Comparison of ENCODE assay signal across 7 cellular contexts in genomic region chr3:198139513-198140167, GRCh38.
DNase-seq lines count a peak whose midpoint lies in the region; ATAC-seq, FAIRE-seq and TF ChIP-seq lines count a peak whose summit lies in the region.
"Not testable (repeated sequence)": the region's sequence is repeated elsewhere in the genome, so short reads cannot be mapped to it uniquely, and the experiment has no call there.

No MANE protein-coding gene starts in this region.

- RAD21 ChIA-PET in HCT116 (lab: Charles Lee; ENCODE audit: low non-redundant PET in 1 of 2, low total read pairs in 2 of 2, uncharacterized antibody in 2 of 2, unreplicated experiment in 2 of 2) = not testable (repeated sequence)

- not testable (repeated sequence) for TF ChIP-seq EP300 in HepG2 (IDR thresholded peaks at IDR 0.05; ENCODE audit: low read depth in 2 of 2, low read length in 2 of 2); HepG2 (CRISPR knock-in tag; IDR thresholded peaks at IDR 0.05; ENCODE audit: borderline replicate concordance)

- H3K9me2 ChIP-seq in HCT116 (ENCODE audit: insufficient read depth) = not testable (repeated sequence)

- H3K27ac ChIP-seq in HCT116 (ENCODE audit: low read depth, low read length); HepG2 (ENCODE audit: extremely low read length, insufficient read depth, low read length): not testable (repeated sequence)
- peak overlapping the region; percentile 54; the same call in 1 of the 2 replicates for H3K27ac ChIP-seq in SK-N-MC

- POLR2A ChIA-PET in HCT116 (lab: Charles Lee); HepG2 (lab: Yijun Ruan, JAX): not testable (repeated sequence)

- not testable (repeated sequence) for H3K9me3 ChIP-seq in HCT116 (ENCODE audit: control insufficient read depth in 1 of 2, insufficient read depth in 1 of 2, low read depth in 1 of 2, low read length in 2 of 2); SK-N-MC (ENCODE audit: low read depth, low read length); HepG2 (ENCODE audit: low read length)

- ATAC-seq in HCT116 = peak; percentile 84
- ATAC-seq in esophagus mucosa = peak; percentile 34
- not testable (repeated sequence) for ATAC-seq in HepG2

- WGBS in HepG2 (ENCODE audit: low lambda C conversion rate) = under 1% methylated on average over 6 of the region's 8 CpGs

- TF ChIP-seq CTCF in AG10803 (conservative IDR thresholded peaks at IDR 0.05; ENCODE audit: low read length); HCT116 (IDR thresholded peaks at IDR 0.05 in 2 of 3, conservative IDR thresholded peaks at IDR 0.05 in 1 of 3; ENCODE audit: borderline replicate concordance in 1 of 3, insufficient read depth in 1 of 3, low read depth in 2 of 3, low read length in 2 of 3); HepG2 (CRISPR knock-in tag; IDR thresholded peaks at IDR 0.05): not testable (repeated sequence)

- not testable (repeated sequence) for H3K4me3 ChIP-seq in AG10803 (ENCODE audit: low read length); HCT116 (replicated peaks in 1 of 2; ENCODE audit: low read depth in 1 of 2, low read length in 2 of 2); SK-N-MC; HepG2 (replicated peaks in 1 of 3; ENCODE audit: insufficient read depth in 1 of 3, low read depth in 2 of 3, low read length in 3 of 3)

- H3K9ac ChIP-seq in HCT116 (ENCODE audit: low read length); SK-N-MC (ENCODE audit: insufficient read length); HepG2 (ENCODE audit: insufficient read depth, low read depth, low read length): not testable (repeated sequence)

- not testable (repeated sequence) for H3K27me3 ChIP-seq in HCT116 (ENCODE audit: insufficient read depth, low read length); HepG2 (ENCODE audit: control insufficient read depth in 1 of 2, insufficient read depth in 2 of 2, low read length in 2 of 2)

- not testable (repeated sequence) for TF ChIP-seq RAD21 in HCT116 (IDR thresholded peaks at IDR 0.05; ENCODE audit: low read depth); HepG2 (CRISPR knock-in tag; IDR thresholded peaks at IDR 0.05)

- not testable (repeated sequence) for BruUV-seq in HCT116 (replicated peaks; lab: Mats Ljungman, UMichigan); HepG2 (replicated peaks; lab: Mats Ljungman, UMichigan)

- DNase-seq in AG10803 (ENCODE audit: low read depth) = peak; percentile 4
- DNase-seq in HCT116 (ENCODE audit: low read depth, low spot score); SK-N-MC (ENCODE audit: low read depth, low spot score); HepG2 (ENCODE audit: low spot score): not testable (repeated sequence)
- DNase-seq in NCI-H226 = peak; percentile 3
- peak; percentile 6 for DNase-seq in fibroblast of peridontal ligament (ENCODE audit: extremely low read depth)

- not testable (repeated sequence) for TF ChIP-seq POLR2A in HCT116 (IDR thresholded peaks at IDR 0.05; ENCODE audit: borderline replicate concordance, extremely low read depth, insufficient read depth, insufficient read length); HepG2 (IDR thresholded peaks at IDR 0.05; ENCODE audit: insufficient read depth in 1 of 2, low read depth in 2 of 2, low read length in 2 of 2)

- CTCF ChIA-PET in HCT116 (lab: Charles Lee); HepG2 (lab: Yijun Ruan, JAX; ENCODE audit: low intra/inter-chr PET ratio, low total read pairs): not testable (repeated sequence)

- intact Hi-C loops in HCT116 (cut with micrococcal nuclease); HepG2 (cut with micrococcal nuclease; ENCODE audit: unreplicated experiment): not testable (repeated sequence)

- not testable (repeated sequence) for FAIRE-seq in HepG2 (lab: Jason Lieb, UNC)

- H4K20me1 ChIP-seq in HCT116 (ENCODE audit: insufficient read depth); HepG2 (ENCODE audit: insufficient read depth, low read length): not testable (repeated sequence)

- not testable (repeated sequence) for H3K4me1 ChIP-seq in HCT116 (ENCODE audit: control insufficient read depth in 1 of 2, insufficient read depth in 2 of 2, low read length in 2 of 2); HepG2 (ENCODE audit: insufficient read depth, low read length)

- H3K4me2 ChIP-seq in HCT116 (ENCODE audit: low read length); HepG2 (ENCODE audit: low read depth, low read length): not testable (repeated sequence)

- in situ Hi-C loops in HepG2 (cut with HindIII; ENCODE audit: extremely low pct_ligation_motif_present, low pct_unique_long_range_greater_than_20kb) = not testable (repeated sequence)

- H3K36me3 ChIP-seq in HCT116 (ENCODE audit: control insufficient read depth in 1 of 2, insufficient read depth in 2 of 2, low read length in 2 of 2); SK-N-MC (ENCODE audit: insufficient read depth, low read length); HepG2 (replicated peaks in 1 of 2; ENCODE audit: control insufficient read depth in 1 of 2, insufficient read depth in 2 of 2, low read length in 2 of 2): not testable (repeated sequence)

- not testable (repeated sequence) for H2AFZ ChIP-seq in HCT116 (ENCODE audit: low read depth, low read length, poor library complexity, severe bottlenecking); HepG2 (ENCODE audit: low read length)

- not testable (repeated sequence) for H3K79me2 ChIP-seq in HCT116 (ENCODE audit: insufficient read depth, low read length); HepG2 (ENCODE audit: insufficient read depth, low read length)

TF ChIP-seq in HepG2, 621 proteins besides CTCF, POLR2A, EP300 and RAD21:
- TF ChIP-seq ZNF629 (CRISPR knock-in tag; conservative IDR thresholded peaks at IDR 0.05) = 0 out of 2 replicates have a peak, but pooled peaks have one; percentile 31
TF ChIP-seq in HepG2: peak in this region for 1; not testable (repeated sequence) for 620.
